In the genomic region with DNA sequence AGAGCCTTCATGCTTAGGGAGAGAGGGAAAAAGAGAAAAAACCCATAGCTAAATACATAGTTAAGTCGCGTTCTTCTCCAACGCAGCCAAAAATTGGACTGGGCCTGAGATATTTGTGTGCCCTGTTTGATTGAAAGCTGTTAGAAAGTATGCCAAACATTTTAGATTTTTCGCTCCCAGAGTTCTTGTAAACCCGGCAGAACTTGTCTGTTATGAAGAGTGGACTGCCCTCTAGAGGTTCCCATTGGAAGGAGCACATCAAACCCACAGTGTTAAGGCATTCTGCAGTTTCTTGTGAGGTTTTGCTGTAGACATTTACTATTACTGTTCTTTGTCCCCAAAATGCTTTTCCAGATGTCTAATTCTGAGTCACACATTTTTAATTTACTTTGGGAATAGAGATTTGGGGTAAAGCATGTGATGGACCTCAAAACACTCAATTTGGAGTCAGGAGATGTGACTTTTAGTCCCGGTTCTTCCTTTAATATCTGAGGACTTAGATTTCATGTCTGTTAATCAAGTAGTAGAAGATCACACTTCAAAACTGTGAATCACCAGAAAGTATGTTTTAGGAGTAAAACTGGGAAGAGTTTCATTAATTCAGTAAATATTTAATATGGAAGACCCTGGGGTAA, we compare ENCODE assay signal across 8 cellular contexts.
DNase-seq lines count a peak whose midpoint lies in the region; ATAC-seq and TF ChIP-seq lines count a peak whose summit lies in the region.

No MANE protein-coding gene starts in this region.

- peak overlapping the region; percentile 39 for H3K4me2 ChIP-seq in hepatocyte

- no peaks in the 10 kb centered on the region for H3K27me3 ChIP-seq in hepatocyte

- no peak overlapping the region for H3K9ac ChIP-seq in SK-N-MC (ENCODE audit: insufficient read length)

- H3K27ac ChIP-seq in SK-N-MC (no peak overlapping the region), hepatocyte (peak overlapping the region; percentile 0)

- no peaks in the 10 kb centered on the region for H3K36me3 ChIP-seq in SK-N-MC (ENCODE audit: insufficient read depth, low read length)
- no peaks in the 10 kb centered on the region for H3K36me3 ChIP-seq in hepatocyte (replicated peaks; ENCODE audit: insufficient read depth, low read depth)

- peaks cover 18% of the 10 kb centered on the region for H3K4me1 ChIP-seq in hepatocyte (ENCODE audit: insufficient read depth)

- no peaks in the 10 kb centered on the region for H3K79me2 ChIP-seq in hepatocyte

- peak; percentile 81 for TF ChIP-seq CTCF in LNCaP clone FGC (IDR thresholded peaks at IDR 0.05; ENCODE audit: control insufficient read depth, extremely low read depth, insufficient read depth)
- TF ChIP-seq CTCF in hepatocyte (IDR thresholded peaks at IDR 0.05; ENCODE audit: poor library complexity) = peak; percentile 95

- H2AFZ ChIP-seq in hepatocyte = peak overlapping the region; percentile 17

- no peaks in the 10 kb centered on the region for H4K20me1 ChIP-seq in hepatocyte (ENCODE audit: insufficient read depth, poor library complexity, severe bottlenecking)

- no peaks in the 10 kb centered on the region for H3K9me2 ChIP-seq in hepatocyte (replicated peaks; ENCODE audit: insufficient read depth)

- 22% methylated on average over 6 of the region's 6 CpGs for WGBS in hepatocyte (ENCODE audit: low lambda C conversion rate, missing lambda C conversion rate)

- peak; percentile 66 for ATAC-seq in GM21786 (IDR thresholded peaks at IDR 0.05; ENCODE audit: unreplicated experiment)
- peak; percentile 90 for ATAC-seq in sciatic nerve
- no peak for ATAC-seq in GM18858 (IDR thresholded peaks at IDR 0.05; ENCODE audit: unreplicated experiment)

- H3K4me3 ChIP-seq in LNCaP clone FGC (ENCODE audit: low read depth, low read length) = no peak overlapping the region
- no peak overlapping the region for H3K4me3 ChIP-seq in SK-N-MC
- no peak overlapping the region for H3K4me3 ChIP-seq in hepatocyte

- DNase-seq in EL = peak; percentile 87
- DNase-seq in LNCaP clone FGC (ENCODE audit: low read depth) = peak; percentile 86
- peak; percentile 51 for DNase-seq in SK-N-MC (ENCODE audit: low read depth, low spot score)
- peak in 47 of 58 donors; percentile 4 to 89 (median 44) for DNase-seq in anterior cingulate cortex (lab: John Stamatoyannopoulos, UW)
- DNase-seq in hepatocyte (ENCODE audit: low spot score) = peak; percentile 88
- DNase-seq in sciatic nerve (ENCODE audit: low spot score) = peak; percentile 79

- H3K9me3 ChIP-seq in SK-N-MC (ENCODE audit: low read depth, low read length) (no peaks in the 10 kb centered on the region), hepatocyte (ENCODE audit: low read depth) (no peaks in the 10 kb centered on the region)

- intact Hi-C loops in sciatic nerve (cut with DNase I) = loop anchor here (5.0 kb wide), 1 partner anchor 479 kb away; no protein-coding TSS in a partner anchor
